22 cellular contexts compared by ENCODE assay signal in genomic region chr4:112819729-112820128, GRCh38.
A peak's percentile ranks its signal among the peaks of the same experiment; 100 is the strongest.
DNase-seq lines count a peak whose midpoint lies in the region; ATAC-seq, FAIRE-seq and TF ChIP-seq lines count a peak whose summit lies in the region.
"Had no signal": no experiment of that assay in that cellular context is flagged by ENCODE, and none has a peak within 500 bp of the region (broad histone marks: within the 10 kb centered on the region; RNA-seq: fewer than 3 reads in every experiment).

No MANE protein-coding gene starts in this region.

- peaks cover 3% of the 10 kb centered on the region for H3K9me3 Mint-ChIP-seq in endodermal cell
- H3K9me3 Mint-ChIP-seq in neural crest cell = no peaks in the 10 kb centered on the region
- H3K9me3 Mint-ChIP-seq in type B pancreatic cell = no peaks in the 10 kb centered on the region
- H3K9me3 Mint-ChIP-seq in activated T-helper 17 cell treated with anti-CD3 and anti-CD28 coated beads, Interleukin-2, amount 50 U/mL, for 72 hours = no peaks in the 10 kb centered on the region
- H3K9me3 Mint-ChIP-seq: CD8-positive, alpha-beta T cell; HFFc6 had no signal

- peaks cover 35% of the 10 kb centered on the region for H3K4me1 ChIP-seq in SJCRH30
- H3K4me1 ChIP-seq in endodermal cell (ENCODE audit: control insufficient read depth, insufficient read depth, low read length) = no peaks in the 10 kb centered on the region

- DNase-seq in NCI-H2227 (lab: John Stamatoyannopoulos, UW; ENCODE audit: unreplicated experiment) (peak; percentile 2), NCI-H2227 treated with DMSO at 0.1 percent for 48 hours (lab: John Stamatoyannopoulos, UW) (no peak), SJCRH30 (peak; percentile 65 to 72), endodermal cell (no peak), neural crest cell (ENCODE audit: low read depth, low spot score) (no peak), GM12892 (ENCODE audit: insufficient read length) (no peak), type B pancreatic cell (ENCODE audit: extremely low spot score, unreplicated experiment) (no peak)
- DNase-seq: 8988T; CD8-positive, alpha-beta T cell; DMS79 treated with DMSO at 0.1 percent for 48 hours; HFFc6; NCI-H1048; NCI-H1436 treated with DMSO at 0.1 percent for 48 hours; NCI-H2081 treated with DMSO at 0.1 percent for 48 hours; NCI-H226; NCI-H774 had no signal

- no peak for TF ChIP-seq POLR2A in GM12892 (IDR thresholded peaks at IDR 0.05; ENCODE audit: low read depth, low read length)

- H3K36me3 Mint-ChIP-seq in endodermal cell (ENCODE audit: low read depth) = peaks cover 62% of the 10 kb centered on the region
- no peaks in the 10 kb centered on the region for H3K36me3 Mint-ChIP-seq in neural crest cell (ENCODE audit: low read depth)
- H3K36me3 Mint-ChIP-seq in type B pancreatic cell = no peaks in the 10 kb centered on the region
- no peaks in the 10 kb centered on the region for H3K36me3 Mint-ChIP-seq in activated T-helper 17 cell treated with anti-CD3 and anti-CD28 coated beads, Interleukin-2, amount 50 U/mL, for 72 hours (ENCODE audit: low read depth)
- H3K36me3 Mint-ChIP-seq: CD8-positive, alpha-beta T cell had no signal

- ATAC-seq in activated T-helper 17 cell treated with anti-CD3 and anti-CD28 coated beads, Interleukin-2, amount 50 U/mL, for 72 hours (replicated peaks) = no peak
- ATAC-seq: CD8-positive, alpha-beta T cell; Panc1 had no signal

- FAIRE-seq in GM12892 (lab: Jason Lieb, UNC) = no peak
- FAIRE-seq: H1 had no signal

- no peaks in the 10 kb centered on the region for H3K9me3 ChIP-seq in SJCRH30 (replicated peaks)
- peaks cover 5% of the 10 kb centered on the region for H3K9me3 ChIP-seq in endodermal cell (ENCODE audit: control insufficient read depth, low read length)

- TF ChIP-seq CTCF in endodermal cell (conservative IDR thresholded peaks at IDR 0.05) (no peak), neural crest cell (conservative IDR thresholded peaks at IDR 0.05) (no peak), type B pancreatic cell (conservative IDR thresholded peaks at IDR 0.05) (no peak)

- H3K27me3 ChIP-seq in SJCRH30 (no peaks in the 10 kb centered on the region), endodermal cell (ENCODE audit: control insufficient read depth, insufficient read depth, low read length, poor library complexity, severe bottlenecking) (no peaks in the 10 kb centered on the region)
- H3K27me3 ChIP-seq: BLaER1 had no signal

- H3K4me3 ChIP-seq in SJCRH30 (peak overlapping the region; percentile 65), endodermal cell (ENCODE audit: low read length) (no peak overlapping the region)
- H3K4me3 ChIP-seq: BLaER1, SK-N-MC had no signal

- WGBS in endodermal cell (ENCODE audit: insufficient coverage in 1 of 2, insufficient read length in 1 of 2), 2 experiments = 90 to 97% methylated on average over 2 to 5 of the region's 5 CpGs

- H3K4me1 Mint-ChIP-seq in endodermal cell (peaks cover 15% of the 10 kb centered on the region), neural crest cell (peaks cover 38% of the 10 kb centered on the region), type B pancreatic cell (ENCODE audit: unreplicated experiment) (peaks cover 10% of the 10 kb centered on the region)
- peaks cover 6% of the 10 kb centered on the region for H3K4me1 Mint-ChIP-seq in activated T-helper 17 cell treated with anti-CD3 and anti-CD28 coated beads, Interleukin-2, amount 50 U/mL, for 72 hours

- H3K27ac ChIP-seq in SJCRH30 = peak overlapping the region; percentile 88
- no peak overlapping the region for H3K27ac ChIP-seq in endodermal cell (ENCODE audit: low read depth, low read length)
- H3K27ac ChIP-seq: BLaER1, KMS-11, SK-N-MC had no signal

- H3K27me3 Mint-ChIP-seq in endodermal cell (ENCODE audit: insufficient read depth) = no peaks in the 10 kb centered on the region
- H3K27me3 Mint-ChIP-seq in neural crest cell (ENCODE audit: low read depth) = no peaks in the 10 kb centered on the region
- H3K27me3 Mint-ChIP-seq in type B pancreatic cell = peaks cover 3% of the 10 kb centered on the region
- peaks cover 29% of the 10 kb centered on the region for H3K27me3 Mint-ChIP-seq in activated T-helper 17 cell treated with anti-CD3 and anti-CD28 coated beads, Interleukin-2, amount 50 U/mL, for 72 hours

- H3K36me3 ChIP-seq in SJCRH30 (peaks cover 1% of the 10 kb centered on the region; the same call in 1 of the 2 replicates), endodermal cell (ENCODE audit: control insufficient read depth, insufficient read depth, low read length) (peaks cover 28% of the 10 kb centered on the region)
- H3K36me3 ChIP-seq: BLaER1 had no signal

- H3K9ac ChIP-seq in endodermal cell (ENCODE audit: extremely low read depth, low read length, poor library complexity, severe bottlenecking) = no peak overlapping the region
- H3K9ac ChIP-seq: BLaER1, KMS-11 had no signal

- H3K27ac Mint-ChIP-seq in endodermal cell (peak overlapping the region; percentile 26), neural crest cell (ENCODE audit: unreplicated experiment) (no peak overlapping the region), type B pancreatic cell (no peak overlapping the region)
- no peak overlapping the region for H3K27ac Mint-ChIP-seq in activated T-helper 17 cell treated with anti-CD3 and anti-CD28 coated beads, Interleukin-2, amount 50 U/mL, for 72 hours
- H3K27ac Mint-ChIP-seq: CD8-positive, alpha-beta T cell; HFFc6 had no signal

- H3K4me3 Mint-ChIP-seq in endodermal cell (no peak overlapping the region), neural crest cell (peak overlapping the region; percentile 70), type B pancreatic cell (no peak overlapping the region)
- no peak overlapping the region for H3K4me3 Mint-ChIP-seq in activated T-helper 17 cell treated with anti-CD3 and anti-CD28 coated beads, Interleukin-2, amount 50 U/mL, for 72 hours
- H3K4me3 Mint-ChIP-seq: CD8-positive, alpha-beta T cell had no signal

Comparison
In these comparisons a context has a peak if more than half of its experiments do, and no peak if none do; other contexts are left out.
1. DNase-seq: peak in NCI-H2227 (single experiment) and SJCRH30 (2 of 2); none in NCI-H2227 treated with DMSO at 0.1 percent for 48 hours (single experiment), endodermal cell (single experiment), neural crest cell (single experiment), GM12892 (single experiment) and type B pancreatic cell (single experiment).